Comparison of ENCODE assay signal across 15 cellular contexts in genomic region chr1:115649964-115650363, GRCh38.
A peak's percentile ranks its signal among the peaks of the same experiment; 100 is the strongest.
DNase-seq lines count a peak whose midpoint lies in the region; TF ChIP-seq lines count a peak whose summit lies in the region.
"Had no signal": no experiment of that assay in that cellular context is flagged by ENCODE, and none has a peak within 500 bp of the region (broad histone marks: within the 10 kb centered on the region; RNA-seq: fewer than 3 reads in every experiment).

No MANE protein-coding gene starts in this region.

- peaks cover 98% of the 10 kb centered on the region for H3K79me2 ChIP-seq in Loucy (ENCODE audit: insufficient read depth, low read length)

- peak overlapping the region in 2 of 3 experiments; percentile 3 to 46 for H3K4me3 Mint-ChIP-seq in nephron
- H3K4me3 Mint-ChIP-seq: activated CD8-positive, alpha-beta T cell treated with anti-CD3 and anti-CD28 coated beads for 36 hours had no signal

- H3K4me1 ChIP-seq in Loucy (ENCODE audit: insufficient read depth, low read length, poor library complexity, severe bottlenecking) = peaks cover 79% of the 10 kb centered on the region

- H4K20me1 ChIP-seq in Loucy (ENCODE audit: insufficient read depth, low read length, poor library complexity, severe bottlenecking) = peaks cover 23% of the 10 kb centered on the region

- TF ChIP-seq CTCF in GM06990 (IDR thresholded peaks at IDR 0.05; ENCODE audit: insufficient read depth, low read length, poor library complexity, severe bottlenecking) (no peak), Loucy (conservative IDR thresholded peaks at IDR 0.05; ENCODE audit: low read length) (no peak), coronary artery (IDR thresholded peaks at IDR 0.05) (no peak), nephron (IDR thresholded peaks at IDR 0.05; ENCODE audit: unreplicated experiment in 3 of 3) (no peak)

- 0 out of 2 replicates have a peak, but pooled peaks cover 5% of the 10 kb centered on the region for H3F3A ChIP-seq in Loucy (ENCODE audit: low read depth)

- peaks cover 28% of the 10 kb centered on the region for H3K4me1 Mint-ChIP-seq in nephron

- no peaks in the 10 kb centered on the region for H3K9me2 ChIP-seq in Loucy (replicated peaks; ENCODE audit: low read depth, low read length)

- peak overlapping the region; percentile 63 for H3K9ac ChIP-seq in Loucy (ENCODE audit: low read depth, low read length, poor library complexity, severe bottlenecking)

- no peaks in the 10 kb centered on the region for H3K27me3 ChIP-seq in GM06990 (replicated peaks; ENCODE audit: control insufficient read depth, insufficient read depth, low read length)
- no peaks in the 10 kb centered on the region for H3K27me3 ChIP-seq in Loucy (ENCODE audit: insufficient read depth, low read length, poor library complexity, severe bottlenecking)
- H3K27me3 ChIP-seq: SJSA1 had no signal

- no peaks in the 10 kb centered on the region for H3K27me3 Mint-ChIP-seq in nephron (ENCODE audit: low read depth)

- peaks cover 14% of the 10 kb centered on the region for H3K36me3 Mint-ChIP-seq in nephron (ENCODE audit: low read depth)

- no peaks in the 10 kb centered on the region for H3K9me3 ChIP-seq in Loucy (ENCODE audit: insufficient read depth, low read depth, low read length)
- H3K9me3 ChIP-seq: SJSA1 had no signal

- H3K4me2 ChIP-seq in Loucy (ENCODE audit: low read depth, low read length, poor library complexity, severe bottlenecking) = peak overlapping the region; percentile 98

- H3K27ac Mint-ChIP-seq in nephron = peak overlapping the region; percentile 78 to 90 (median 83)
- H3K27ac Mint-ChIP-seq: activated CD8-positive, alpha-beta T cell treated with anti-CD3 and anti-CD28 coated beads for 36 hours had no signal

- H3K4me3 ChIP-seq in GM06990 (replicated peaks; ENCODE audit: low read depth, low read length) = peak overlapping the region; percentile 16
- peak overlapping the region; percentile 88 for H3K4me3 ChIP-seq in Loucy (ENCODE audit: low read length, poor library complexity, severe bottlenecking)
- no peak overlapping the region for H3K4me3 ChIP-seq in coronary artery
- H3K4me3 ChIP-seq: SJSA1 had no signal

- H3K36me3 ChIP-seq in GM06990 (ENCODE audit: control insufficient read depth, insufficient read depth, low read length) = no peaks in the 10 kb centered on the region; the same call in 1 of the 2 replicates
- peaks cover 35% of the 10 kb centered on the region for H3K36me3 ChIP-seq in Loucy (ENCODE audit: insufficient read depth, low read length)

- no peak for DNase-seq in GM06990 (ENCODE audit: extremely low read depth, insufficient read length)
- DNase-seq in coronary artery (ENCODE audit: low spot score) = peak; percentile 55
- no peak for DNase-seq in 8988T
- DNase-seq in NCI-H446 treated with DMSO at 0.1 percent for 48 hours (lab: John Stamatoyannopoulos, UW) = no peak
- DNase-seq in Ammon's horn (ENCODE audit: low spot score) = no peak
- DNase-seq in NCI-H1436 (lab: John Stamatoyannopoulos, UW) = no peak
- DNase-seq: activated CD8-positive, alpha-beta T cell treated with anti-CD3 and anti-CD28 coated beads for 36 hours; activated effector memory CD4-positive, alpha-beta T cell treated with anti-CD3 and anti-CD28 coated beads, Interleukin-2, amount 50 U/mL, for 16 hours; effector memory CD4-positive, alpha-beta T cell; midbrain; NK-92 treated with Interleukin-12 subunit alpha and Interleukin-12 subunit beta, amount 100 ng/mL, for 24 hours; stimulated activated CD4-positive, alpha-beta T cell treated with anti-CD3 and anti-CD28 coated beads, Interleukin-15, amount 100 ng/mL, for 24 hours had no signal

- H3K9me3 Mint-ChIP-seq in nephron = no peaks in the 10 kb centered on the region
- H3K9me3 Mint-ChIP-seq: activated CD8-positive, alpha-beta T cell treated with anti-CD3 and anti-CD28 coated beads for 36 hours had no signal

- no peak overlapping the region for H3K27ac ChIP-seq in coronary artery
- H3K27ac ChIP-seq: SJSA1 had no signal

- H2AFZ ChIP-seq in Loucy (ENCODE audit: low read length) = no peak overlapping the region
